21 cellular contexts compared by ENCODE assay signal in the genomic region with DNA sequence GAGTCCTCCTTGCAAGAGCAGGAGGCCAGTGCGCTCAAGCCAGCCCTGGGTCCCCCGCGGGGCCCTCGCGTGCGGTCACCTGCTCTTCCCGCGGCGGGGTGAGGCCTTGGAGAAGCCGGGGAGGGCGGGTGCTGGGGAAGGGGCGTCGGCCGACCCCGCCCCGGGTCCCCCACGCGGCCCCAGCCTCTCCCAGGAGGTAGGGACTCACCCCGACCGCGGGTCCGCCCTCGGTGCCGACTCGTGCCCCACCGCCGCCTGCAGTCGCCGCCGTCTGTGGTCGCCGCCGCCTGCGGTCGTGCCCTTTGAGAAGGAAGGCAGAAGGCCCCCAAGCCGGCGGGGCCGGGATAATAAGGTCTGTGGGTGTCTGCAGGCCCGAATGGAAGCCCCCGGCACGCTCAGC. TPM values are rescaled to one million over a fixed set of nuclear protein-coding genes. Genes with fewer than 3 reads are reported as not detected.
DNase-seq lines count a peak whose midpoint lies in the region; ATAC-seq and TF ChIP-seq lines count a peak whose summit lies in the region.
"Had no signal": no experiment of that assay in that cellular context is flagged by ENCODE, and none has a peak within 500 bp of the region (broad histone marks: within the 10 kb centered on the region; RNA-seq: fewer than 3 reads in every experiment).

No MANE protein-coding gene starts in this region.

- no peak overlapping the region for H3K27ac ChIP-seq in upper lobe of right lung
- H3K27ac ChIP-seq: A549; BLaER1 treated with 17β-estradiol and CSF1 and Interleukin-3, amounts not matched to agents 10 nM and 100 nM; GM23248 had no signal

- H3K27me3 ChIP-seq in H7 (ENCODE audit: control insufficient read depth, insufficient read depth, low read length) (no peaks in the 10 kb centered on the region), upper lobe of right lung (peaks cover 5% of the 10 kb centered on the region)
- H3K27me3 ChIP-seq: BE2C; BLaER1 treated with 17β-estradiol and CSF1 and Interleukin-3, amounts not matched to agents 10 nM and 100 nM had no signal

- no peak overlapping the region for H3K4me3 ChIP-seq in H7 (ENCODE audit: insufficient read depth, low read depth, low read length)
- no peak overlapping the region for H3K4me3 ChIP-seq in upper lobe of right lung
- H3K4me3 ChIP-seq: A549; BLaER1 treated with 17β-estradiol and CSF1 and Interleukin-3, amounts not matched to agents 10 nM and 100 nM; GM23248; HAP-1 had no signal

- no peak for TF ChIP-seq CTCF in upper lobe of right lung (IDR thresholded peaks at IDR 0.05)

- intact Hi-C loops in upper lobe of right lung (cut with DNase I) = no loop called here

- no peaks in the 10 kb centered on the region for H3K4me1 Mint-ChIP-seq in stimulated activated naive CD8-positive, alpha-beta T cell treated with anti-CD3 and anti-CD28 coated beads, Interleukin-15, amount 100 ng/mL, for 72 hours
- H3K4me1 Mint-ChIP-seq: CD4-positive, alpha-beta memory T cell had no signal

- H3K4me1 ChIP-seq in upper lobe of right lung = no peaks in the 10 kb centered on the region
- H3K4me1 ChIP-seq: A549; BE2C; BLaER1 treated with 17β-estradiol and CSF1 and Interleukin-3, amounts not matched to agents 10 nM and 100 nM; HAP-1 had no signal

- no peak overlapping the region for H3K4me3 Mint-ChIP-seq in stimulated activated naive CD8-positive, alpha-beta T cell treated with anti-CD3 and anti-CD28 coated beads, Interleukin-15, amount 100 ng/mL, for 72 hours
- H3K4me3 Mint-ChIP-seq: CD4-positive, alpha-beta memory T cell; HFFc6 had no signal

- H3K27me3 Mint-ChIP-seq in stimulated activated naive CD8-positive, alpha-beta T cell treated with anti-CD3 and anti-CD28 coated beads, Interleukin-15, amount 100 ng/mL, for 72 hours = peaks cover 14% of the 10 kb centered on the region

- H3K9me3 ChIP-seq in upper lobe of right lung = no peaks in the 10 kb centered on the region
- H3K9me3 ChIP-seq: A549, BE2C, HAP-1 had no signal

- no peak for DNase-seq in stimulated activated naive CD8-positive, alpha-beta T cell treated with anti-CD3 and anti-CD28 coated beads, Interleukin-15, amount 100 ng/mL, for 72 hours
- DNase-seq in stimulated activated naive CD8-positive, alpha-beta T cell treated with anti-CD3 and anti-CD28 coated beads, Interleukin-15, Interleukin-2, amounts not matched to agents 100 U/mL and 50 U/mL, for 24 hours = no peak
- DNase-seq in H7 = peak; percentile 21
- DNase-seq in upper lobe of right lung = no peak
- DNase-seq in NCI-H2227 treated with DMSO at 0.1 percent for 48 hours (lab: John Stamatoyannopoulos, UW) = no peak
- no peak for DNase-seq in NCI-H1436 (lab: John Stamatoyannopoulos, UW)
- DNase-seq in medulla oblongata (ENCODE audit: extremely low spot score) = no peak
- DNase-seq: 8988T; ACHN; AML-193; BE2C; Calu3; CD4-positive, alpha-beta memory T cell; COR-L47; DMS53; DMS79 treated with DMSO at 0.1 percent for 48 hours; HFFc6 had no signal

- H3K36me3 ChIP-seq in H7 (replicated peaks; ENCODE audit: control insufficient read depth, insufficient read depth, low read length) (no peaks in the 10 kb centered on the region), upper lobe of right lung (no peaks in the 10 kb centered on the region)
- H3K36me3 ChIP-seq: BE2C, HAP-1 had no signal

- no peak overlapping the region for H3K27ac Mint-ChIP-seq in stimulated activated naive CD8-positive, alpha-beta T cell treated with anti-CD3 and anti-CD28 coated beads, Interleukin-15, amount 100 ng/mL, for 72 hours
- H3K27ac Mint-ChIP-seq: CD4-positive, alpha-beta memory T cell; HFFc6 had no signal

- H3K9me3 Mint-ChIP-seq in stimulated activated naive CD8-positive, alpha-beta T cell treated with anti-CD3 and anti-CD28 coated beads, Interleukin-15, amount 100 ng/mL, for 72 hours = no peaks in the 10 kb centered on the region
- H3K9me3 Mint-ChIP-seq: HFFc6 had no signal

- ATAC-seq in stimulated activated naive CD8-positive, alpha-beta T cell treated with anti-CD3 and anti-CD28 coated beads, Interleukin-15, amount 100 ng/mL, for 72 hours = peak; percentile 71
- ATAC-seq in stimulated activated naive CD8-positive, alpha-beta T cell treated with anti-CD3 and anti-CD28 coated beads, Interleukin-15, Interleukin-2, amounts not matched to agents 100 U/mL and 50 U/mL, for 24 hours = no peak
- peak; percentile 27 for ATAC-seq in upper lobe of right lung
- ATAC-seq: A549 had no signal

RNA-seq across cellular contexts. Expression of a gene that starts 32.7 kb away (rescaled TPM):
- total RNA-seq in H7 (2014; rRNA removed; shearing (Covaris generic)) = 0.07 and 1.6 TPM in 2 replicates
- 24.6 TPM for total RNA-seq in upper lobe of right lung

RNA-seq across cellular contexts. Expression of a gene that starts 53.5 kb away (rescaled TPM):
- 0.15 and 0.17 TPM in 2 replicates for total RNA-seq in H7 (2014; rRNA removed; shearing (Covaris generic))
- 2.1 TPM for total RNA-seq in upper lobe of right lung
- total RNA-seq: GM23248 had no signal

Comparison
In these comparisons a context has a peak if more than half of its experiments do, and no peak if none do; other contexts are left out.
1. RNA of a gene that starts 32.7 kb away (total RNA-seq): 24.6 TPM in upper lobe of right lung (single experiment); 0.07 to 1.6 TPM in H7; every median in the first group is over 10 times any median in the second.